26 cellular contexts compared by ENCODE assay signal in the genomic region with DNA sequence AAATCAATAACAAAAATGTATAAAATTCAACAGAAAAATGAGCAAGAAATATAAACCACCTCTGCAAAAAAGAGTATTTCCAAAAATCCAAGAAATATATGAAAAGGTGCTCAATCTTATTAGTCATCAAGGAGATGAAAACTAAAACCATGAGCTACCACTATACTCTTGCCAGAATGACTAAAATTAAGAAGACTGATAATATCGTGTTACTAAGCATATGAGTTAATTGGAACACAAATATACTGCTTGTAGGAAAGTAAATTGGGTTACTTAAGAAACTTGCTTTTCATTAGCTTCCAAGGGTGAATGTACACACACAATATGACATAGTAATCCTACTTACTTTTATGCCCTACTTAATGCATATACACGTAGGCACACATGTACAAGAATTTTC. TPM values are rescaled to one million over a fixed set of nuclear protein-coding genes. Genes with fewer than 3 reads are reported as not detected.
DNase-seq lines count a peak whose midpoint lies in the region; ATAC-seq and TF ChIP-seq lines count a peak whose summit lies in the region.
"Had no signal": no experiment of that assay in that cellular context is flagged by ENCODE, and none has a peak within 500 bp of the region (broad histone marks: within the 10 kb centered on the region; RNA-seq: fewer than 3 reads in every experiment).

No MANE protein-coding gene starts in this region.

- H2AFZ ChIP-seq in SK-N-SH (ENCODE audit: low read depth) (peak overlapping the region; percentile 9; the same call in 1 of the 2 replicates), DND-41 (ENCODE audit: low read depth, low read length) (no peak overlapping the region), GM23338 (no peak overlapping the region)

- no peak overlapping the region; a peak in 1 of 4 replicates for H3K4me3 ChIP-seq in SK-N-SH (ENCODE audit: low read depth in 2 of 2, low read length in 1 of 2)
- H3K4me3 ChIP-seq in DND-41 (ENCODE audit: low read depth in 1 of 2, low read length in 2 of 2): peak overlapping the region in 1 of 2 experiments; percentile 21; a peak in 1 of 4 replicates
- H3K4me3 ChIP-seq in right atrium auricular region: no peak overlapping the region
- no peak overlapping the region for H3K4me3 ChIP-seq in GM23338
- H3K4me3 ChIP-seq: BLaER1, esophagus squamous epithelium, HAP-1, stomach, upper lobe of left lung had no signal

- H3K9me2 ChIP-seq in SK-N-SH (0 out of 2 replicates have a peak, but pooled peaks cover 7% of the 10 kb centered on the region), GM23338 (ENCODE audit: insufficient read depth) (no peaks in the 10 kb centered on the region)

- no peaks in the 10 kb centered on the region for H3K79me2 ChIP-seq in SK-N-SH (ENCODE audit: insufficient read depth)
- peaks cover 46% of the 10 kb centered on the region for H3K79me2 ChIP-seq in DND-41 (ENCODE audit: insufficient read depth, low read length)
- no peaks in the 10 kb centered on the region for H3K79me2 ChIP-seq in GM23338 (replicated peaks; ENCODE audit: insufficient read depth)

- H3K27me3 Mint-ChIP-seq in activated CD8-positive, alpha-beta T cell treated with anti-CD3 and anti-CD28 coated beads, Interleukin-2, amount 10 ng/mL, durations not matched to agents 7 days and 5 days (ENCODE audit: low read depth): no peaks in the 10 kb centered on the region
- no peaks in the 10 kb centered on the region for H3K27me3 Mint-ChIP-seq in naive thymus-derived CD8-positive, alpha-beta T cell
- no peaks in the 10 kb centered on the region for H3K27me3 Mint-ChIP-seq in GM23338 (ENCODE audit: insufficient read depth, low read depth, poor library complexity)

- H3K4me2 ChIP-seq in SK-N-SH (no peak overlapping the region), DND-41 (ENCODE audit: insufficient read depth, low read length) (peak overlapping the region; percentile 63), GM23338 (no peak overlapping the region)
- H3K4me2 ChIP-seq: BLaER1 had no signal

- peak overlapping the region; percentile 97 for H3K4me3 Mint-ChIP-seq in activated CD8-positive, alpha-beta T cell treated with anti-CD3 and anti-CD28 coated beads, Interleukin-2, amount 10 ng/mL, durations not matched to agents 7 days and 5 days
- H3K4me3 Mint-ChIP-seq in naive thymus-derived CD8-positive, alpha-beta T cell: peak overlapping the region; percentile 78 to 100 (median 98)
- no peak overlapping the region for H3K4me3 Mint-ChIP-seq in GM23338
- H3K4me3 Mint-ChIP-seq: nephron progenitor cell, WTC11 had no signal

- TF ChIP-seq EP300 in SK-N-SH (IDR thresholded peaks at IDR 0.05; ENCODE audit: borderline replicate concordance in 1 of 2, low read depth in 1 of 2, low read length in 1 of 2): no peak

- H3K36me3 Mint-ChIP-seq in activated CD8-positive, alpha-beta T cell treated with anti-CD3 and anti-CD28 coated beads, Interleukin-2, amount 10 ng/mL, durations not matched to agents 7 days and 5 days (ENCODE audit: low read depth): peaks cover 52% of the 10 kb centered on the region
- peaks cover 22 to 25% (median 24%) of the 10 kb centered on the region in 3 donors for H3K36me3 Mint-ChIP-seq in naive thymus-derived CD8-positive, alpha-beta T cell
- H3K36me3 Mint-ChIP-seq in GM23338 (ENCODE audit: low read depth): no peaks in the 10 kb centered on the region
- H3K36me3 Mint-ChIP-seq: WTC11 had no signal

- no peak overlapping the region for H3K27ac ChIP-seq in SK-N-SH (ENCODE audit: low read depth in 2 of 2, low read length in 1 of 2)
- no peak overlapping the region for H3K27ac ChIP-seq in DND-41 (ENCODE audit: low read length)
- H3K27ac ChIP-seq in right atrium auricular region: no peak overlapping the region
- no peak overlapping the region for H3K27ac ChIP-seq in GM23338 (ENCODE audit: low read depth)
- H3K27ac ChIP-seq: BLaER1, esophagus squamous epithelium, stomach, upper lobe of left lung had no signal

- H4K20me1 ChIP-seq in SK-N-SH (ENCODE audit: insufficient read depth) (no peaks in the 10 kb centered on the region), DND-41 (ENCODE audit: insufficient read depth, low read length) (no peaks in the 10 kb centered on the region), GM23338 (replicated peaks; ENCODE audit: insufficient read depth) (no peaks in the 10 kb centered on the region)
- H4K20me1 ChIP-seq: BLaER1 had no signal

- POLR2A ChIA-PET in SK-N-SH (lab: Yijun Ruan, JAX): no interaction called here
- POLR2A ChIA-PET in activated CD8-positive, alpha-beta T cell treated with anti-CD3 and anti-CD28 coated beads, Interleukin-2, amount 10 ng/mL, durations not matched to agents 7 days and 5 days (lab: Charles Lee): interaction anchor here (1.0 to 2.4 kb wide), 2 partner anchors 37 to 53 kb away, joined by 4 to 6 read pairs; no protein-coding TSS in a partner anchor
- POLR2A ChIA-PET in naive thymus-derived CD8-positive, alpha-beta T cell (lab: Charles Lee): interaction anchor here (0.6 kb wide), 1 partner anchor 80 kb away, joined by 3 read pairs; no protein-coding TSS in a partner anchor

- no peaks in the 10 kb centered on the region for H3F3A ChIP-seq in SK-N-SH (replicated peaks; ENCODE audit: insufficient read depth)
- H3F3A ChIP-seq in GM23338 (replicated peaks; ENCODE audit: low read depth): no peaks in the 10 kb centered on the region

- TF ChIP-seq CTCF in SK-N-SH (IDR thresholded peaks at IDR 0.05) (no peak), DND-41 (IDR thresholded peaks at IDR 0.05; ENCODE audit: borderline replicate concordance, extremely low read depth, low read length, poor library complexity, severe bottlenecking) (no peak), right atrium auricular region (IDR thresholded peaks at IDR 0.05) (no peak), GM23338 (conservative IDR thresholded peaks at IDR 0.05; ENCODE audit: low read depth in 2 of 2) (no peak)

- 18% methylated on average over 2 of the region's 2 CpGs for WGBS in SK-N-SH (ENCODE audit: low lambda C conversion rate)

- H3K4me1 Mint-ChIP-seq in activated CD8-positive, alpha-beta T cell treated with anti-CD3 and anti-CD28 coated beads, Interleukin-2, amount 10 ng/mL, durations not matched to agents 7 days and 5 days (ENCODE audit: low read depth): peaks cover 15% of the 10 kb centered on the region
- H3K4me1 Mint-ChIP-seq in naive thymus-derived CD8-positive, alpha-beta T cell: peaks cover 14 to 48% (median 27%) of the 10 kb centered on the region in 4 donors
- H3K4me1 Mint-ChIP-seq in GM23338: peaks cover 12% of the 10 kb centered on the region; the same call in 2 of the 3 replicates
- H3K4me1 Mint-ChIP-seq: nephron progenitor cell, WTC11 had no signal

- H3K27me3 ChIP-seq in SK-N-SH (ENCODE audit: insufficient read depth): no peaks in the 10 kb centered on the region
- no peaks in the 10 kb centered on the region for H3K27me3 ChIP-seq in DND-41 (ENCODE audit: insufficient read depth, low read length, poor library complexity)
- no peaks in the 10 kb centered on the region for H3K27me3 ChIP-seq in right atrium auricular region
- no peaks in the 10 kb centered on the region for H3K27me3 ChIP-seq in GM23338 (ENCODE audit: insufficient read depth)
- H3K27me3 ChIP-seq: BLaER1, esophagus squamous epithelium, stomach, upper lobe of left lung had no signal

- H3K36me3 ChIP-seq in SK-N-SH (replicated peaks in 1 of 2; ENCODE audit: control insufficient read depth in 1 of 2, insufficient read depth in 2 of 2, low read length in 1 of 2) (no peaks in the 10 kb centered on the region), DND-41 (ENCODE audit: insufficient read depth, low read length) (no peaks in the 10 kb centered on the region), right atrium auricular region (no peaks in the 10 kb centered on the region), GM23338 (ENCODE audit: insufficient read depth) (no peaks in the 10 kb centered on the region)
- H3K36me3 ChIP-seq: BLaER1, esophagus squamous epithelium, HAP-1, stomach, upper lobe of left lung had no signal

- H3K27ac Mint-ChIP-seq in activated CD8-positive, alpha-beta T cell treated with anti-CD3 and anti-CD28 coated beads, Interleukin-2, amount 10 ng/mL, durations not matched to agents 7 days and 5 days: peak overlapping the region; percentile 78
- H3K27ac Mint-ChIP-seq in naive thymus-derived CD8-positive, alpha-beta T cell: peak overlapping the region; percentile 10 to 99 (median 86)
- no peak overlapping the region for H3K27ac Mint-ChIP-seq in GM23338
- H3K27ac Mint-ChIP-seq: nephron progenitor cell, WTC11 had no signal

- H3K9ac ChIP-seq in SK-N-SH: no peak overlapping the region
- no peak overlapping the region for H3K9ac ChIP-seq in DND-41 (ENCODE audit: low read depth, low read length)
- H3K9ac ChIP-seq: BLaER1 had no signal

- H3K4me1 ChIP-seq in SK-N-SH (ENCODE audit: control insufficient read depth in 1 of 2, insufficient read depth in 2 of 2, low read depth in 1 of 2, low read length in 1 of 2) (no peaks in the 10 kb centered on the region), DND-41 (ENCODE audit: insufficient read depth, low read length) (peaks cover 56% of the 10 kb centered on the region), right atrium auricular region (no peaks in the 10 kb centered on the region), GM23338 (ENCODE audit: insufficient read depth) (no peaks in the 10 kb centered on the region)
- H3K4me1 ChIP-seq: esophagus squamous epithelium, HAP-1, stomach, upper lobe of left lung had no signal

- H3K9me3 Mint-ChIP-seq in activated CD8-positive, alpha-beta T cell treated with anti-CD3 and anti-CD28 coated beads, Interleukin-2, amount 10 ng/mL, durations not matched to agents 7 days and 5 days (ENCODE audit: insufficient read depth): no peaks in the 10 kb centered on the region
- peaks cover 0 to 5% (median 0%) of the 10 kb centered on the region in 9 donors for H3K9me3 Mint-ChIP-seq in naive thymus-derived CD8-positive, alpha-beta T cell
- no peaks in the 10 kb centered on the region for H3K9me3 Mint-ChIP-seq in GM23338
- H3K9me3 Mint-ChIP-seq: nephron progenitor cell, WTC11 had no signal

- ATAC-seq in SK-N-SH treated with all-trans-retinoic acid at 6 μM for 48 hours: no peak
- no peak for ATAC-seq in DND-41 (ENCODE audit: insufficient read depth, low read depth)
- ATAC-seq in activated CD8-positive, alpha-beta T cell treated with anti-CD3 and anti-CD28 coated beads, Interleukin-2, amount 10 ng/mL, durations not matched to agents 7 days and 5 days: peak; percentile 16
- ATAC-seq in naive thymus-derived CD8-positive, alpha-beta T cell: no peak
- no peak for ATAC-seq in GM23338
- ATAC-seq: left colon, PC-3, WTC11 had no signal

- DNase-seq in SK-N-SH (no peak), DND-41 (no peak), right atrium auricular region (ENCODE audit: low spot score) (no peak), epidermal melanocyte (ENCODE audit: insufficient read length, low spot score) (no peak), GM23338 (ENCODE audit: low spot score) (no peak)
- DNase-seq in activated CD8-positive, alpha-beta T cell treated with anti-CD3 and anti-CD28 coated beads, Interleukin-2, amount 10 ng/mL, durations not matched to agents 7 days and 5 days: no peak
- no peak for DNase-seq in naive thymus-derived CD8-positive, alpha-beta T cell
- DNase-seq: activated CD8-positive, alpha-beta memory T cell treated with anti-CD3 and anti-CD28 coated beads, Interleukin-2, amount 50 U/mL, for 48 hours; DMS 273 treated with DMSO at 0.1 percent for 48 hours; esophagus squamous epithelium; left colon; mesendoderm; NCI-H1417; NCI-H774; nephron progenitor cell; PC-3; SHP77 treated with DMSO at 0.1 percent for 48 hours; stimulated activated CD4-positive, alpha-beta T cell treated with anti-CD3 and anti-CD28 coated beads, Interleukin-2, amount 100 ng/mL, for 24 hours; stomach; upper lobe of left lung had no signal

- TF ChIP-seq RAD21 in SK-N-SH (IDR thresholded peaks at IDR 0.05; ENCODE audit: low read length): no peak

- CTCF ChIA-PET in SK-N-SH (lab: Yijun Ruan, JAX): no interaction called here
- CTCF ChIA-PET in activated CD8-positive, alpha-beta T cell treated with anti-CD3 and anti-CD28 coated beads, Interleukin-2, amount 10 ng/mL, durations not matched to agents 7 days and 5 days (lab: Charles Lee): interaction anchor here (1.1 to 4.3 kb wide), 2 partner anchors 21 to 71 kb away, joined by 5 to 26 read pairs; no protein-coding TSS in a partner anchor

- H3K9me3 ChIP-seq in SK-N-SH (no peaks in the 10 kb centered on the region), DND-41 (ENCODE audit: insufficient read depth, low read length, severe bottlenecking) (no peaks in the 10 kb centered on the region), right atrium auricular region (no peaks in the 10 kb centered on the region)
- H3K9me3 ChIP-seq: BLaER1, esophagus squamous epithelium, HAP-1, stomach, upper lobe of left lung had no signal

RNA-seq across cellular contexts. Expression of a gene that starts 3.4 kb away (rescaled TPM):
- polyA plus RNA-seq in SK-N-SH (2012; rRNA removed): not detected in 2 replicates
- polyA plus RNA-seq in SK-N-SH (2012; cell fraction: cytosol; rRNA removed): not detected in 2 replicates
- polyA plus RNA-seq in SK-N-SH (2012; cell fraction: nucleus; rRNA removed): not detected in 2 replicates
- total RNA-seq in activated CD8-positive, alpha-beta T cell treated with anti-CD3 and anti-CD28 coated beads, Interleukin-2, amount 10 ng/mL, durations not matched to agents 7 days and 5 days: 100 to 1,000 TPM; 142 to 144 TPM
- total RNA-seq in naive thymus-derived CD8-positive, alpha-beta T cell: 100 to 1,000 TPM; 128 TPM
- polyA plus RNA-seq in naive thymus-derived CD8-positive, alpha-beta T cell: 100 to 1,000 TPM; 168 to 212 (median 183) TPM
- total RNA-seq in right atrium auricular region: under 1 TPM; 0.43 to 0.56 TPM
- not detected in 2 replicates for total RNA-seq in GM23338 (2014; rRNA removed; shearing (Covaris generic))
- polyA plus RNA-seq in GM23338 (2016; fragmentation: Nextera tagmentation; extraction: Ambion mirVana): not detected in 2 replicates
- total RNA-seq: A172, M059J, PC-3, WTC11 had no signal

Comparison
In these comparisons a context has a peak if more than half of its experiments do, and no peak if none do; other contexts are left out.
1. RNA of a gene that starts 3.4 kb away (total RNA-seq): 142 to 144 TPM in activated CD8-positive, alpha-beta T cell treated with anti-CD3 and anti-CD28 coated beads, Interleukin-2, amount 10 ng/mL, durations not matched to agents 7 days and 5 days and 128 TPM in naive thymus-derived CD8-positive, alpha-beta T cell; 0.43 to 0.56 TPM in right atrium auricular region and not detected in GM23338; every median in the first group is over 10 times any median in the second.